In genomic region chr11:105968021-105968697, GRCh38 we compare ENCODE assay signal across 18 cellular contexts. TPM values are rescaled to one million over a fixed set of nuclear protein-coding genes. Genes with fewer than 3 reads are reported as not detected.
DNase-seq lines count a peak whose midpoint lies in the region; ATAC-seq, FAIRE-seq and TF ChIP-seq lines count a peak whose summit lies in the region.
"Had no signal": no experiment of that assay in that cellular context is flagged by ENCODE, and none has a peak within 500 bp of the region (broad histone marks: within the 10 kb centered on the region; RNA-seq: fewer than 3 reads in every experiment).

No MANE protein-coding gene starts in this region.

- ATAC-seq in RWPE2 (ENCODE audit: low read depth) (peak; percentile 96), pancreas (peak; percentile 66 to 90 (median 84)), right lobe of liver (no peak), GM21381 (IDR thresholded peaks at IDR 0.05; ENCODE audit: unreplicated experiment) (no peak)
- ATAC-seq: activated CD8-positive, alpha-beta T cell treated with anti-CD3 and anti-CD28 coated beads, Interleukin-2, amount 10 ng/mL, durations not matched to agents 7 days and 5 days had no signal

- H3K36me3 Mint-ChIP-seq in H9 (ENCODE audit: insufficient read depth in 1 of 3, low read depth in 3 of 3) = no peaks in the 10 kb centered on the region
- no peaks in the 10 kb centered on the region for H3K36me3 Mint-ChIP-seq in immature natural killer cell
- H3K36me3 Mint-ChIP-seq: brain had no signal

- H3K23ac ChIP-seq in H9 (ENCODE audit: insufficient read length, low read depth, low read length) = no peak overlapping the region

- H3K9me3 ChIP-seq in H9 (ENCODE audit: control insufficient read depth, low read depth, low read length) = no peaks in the 10 kb centered on the region
- H3K9me3 ChIP-seq in RWPE2 (ENCODE audit: severe bottlenecking) = no peaks in the 10 kb centered on the region
- no peaks in the 10 kb centered on the region for H3K9me3 ChIP-seq in fibroblast of lung (ENCODE audit: control insufficient read depth, insufficient read depth, low read depth, low read length)
- H3K9me3 ChIP-seq in pancreas = no peaks in the 10 kb centered on the region
- no peaks in the 10 kb centered on the region for H3K9me3 ChIP-seq in right lobe of liver

- no peak overlapping the region for H3K4me3 Mint-ChIP-seq in H9
- no peak overlapping the region for H3K4me3 Mint-ChIP-seq in immature natural killer cell
- H3K4me3 Mint-ChIP-seq: activated CD8-positive, alpha-beta T cell treated with anti-CD3 and anti-CD28 coated beads, Interleukin-2, amount 10 ng/mL, durations not matched to agents 7 days and 5 days; brain had no signal

- no peaks in the 10 kb centered on the region for H3K27me3 Mint-ChIP-seq in H9 (ENCODE audit: low read depth)
- no peaks in the 10 kb centered on the region for H3K27me3 Mint-ChIP-seq in immature natural killer cell (ENCODE audit: low read depth in 3 of 3)
- H3K27me3 Mint-ChIP-seq: brain had no signal

- no peak overlapping the region for H3K14ac ChIP-seq in H9 (ENCODE audit: insufficient read depth, low read length)

- no peaks in the 10 kb centered on the region for H3K79me2 ChIP-seq in H9 (ENCODE audit: insufficient read depth, low read length)
- H3K79me2 ChIP-seq in fibroblast of lung (ENCODE audit: control insufficient read depth, insufficient read depth, low read length) = no peaks in the 10 kb centered on the region

- no peak overlapping the region for H4K91ac ChIP-seq in H9 (ENCODE audit: insufficient read length, low read depth, low read length)

- no peak for DNase-seq in H9
- no peak for DNase-seq in RWPE2 (ENCODE audit: low spot score)
- peak; percentile 65 to 72 for DNase-seq in fibroblast of lung (ENCODE audit: low read depth in 2 of 2)
- no peak for DNase-seq in pancreas
- no peak for DNase-seq in putamen (ENCODE audit: low spot score)
- DNase-seq in immature natural killer cell = no peak
- no peak for DNase-seq in right lobe of liver
- DNase-seq: activated CD8-positive, alpha-beta T cell treated with anti-CD3 and anti-CD28 coated beads, Interleukin-2, amount 10 ng/mL, durations not matched to agents 7 days and 5 days; activated effector memory CD4-positive, alpha-beta T cell treated with Interleukin-2 at 50 U/mL for 16 hours; effector memory CD4-positive, alpha-beta T cell; head of caudate nucleus; stimulated activated CD4-positive, alpha-beta T cell treated with anti-CD3 and anti-CD28 coated beads, Interleukin-2, amount 100 ng/mL, for 48 hours; trophoblast cell had no signal

- H3K4me3 ChIP-seq in RWPE2 (ENCODE audit: severe bottlenecking) = no peak overlapping the region
- H3K4me3 ChIP-seq in fibroblast of lung (replicated peaks in 1 of 4; ENCODE audit: control extremely low read depth in 1 of 4, insufficient read depth in 1 of 4, low read depth in 3 of 4, low read length in 4 of 4) = no peak overlapping the region
- H3K4me3 ChIP-seq in pancreas = no peak overlapping the region
- no peak overlapping the region for H3K4me3 ChIP-seq in right lobe of liver
- H3K4me3 ChIP-seq: SK-N-MC had no signal

- no peak overlapping the region for H2BK120ac ChIP-seq in H9 (ENCODE audit: low read depth, low read length, poor library complexity, severe bottlenecking)

- WGBS in H9 (ENCODE audit: extremely low coverage, insufficient read length, low lambda C conversion rate) = no CpG with 5 or more reads among the region's 3 CpGs
- WGBS in pancreas, 2 donors = 24 to 29% methylated on average over 3 of the region's 3 CpGs
- 62% methylated on average over 3 of the region's 3 CpGs for WGBS in right lobe of liver (ENCODE audit: insufficient coverage, low coverage, low lambda C conversion rate, missing lambda C conversion rate)

- no peak overlapping the region for H2BK5ac ChIP-seq in H9 (ENCODE audit: insufficient read length, low read length)

- intact Hi-C loops in pancreas (cut with DNase I) = no loop called here
- intact Hi-C loops in right lobe of liver (cut with DNase I) = no loop called here

- H2BK15ac ChIP-seq in H9 (ENCODE audit: low read depth, low read length) = no peak overlapping the region

- no peaks in the 10 kb centered on the region for H4K20me1 ChIP-seq in H9 (ENCODE audit: control insufficient read depth, insufficient read depth, insufficient read length)
- H4K20me1 ChIP-seq in fibroblast of lung (ENCODE audit: control insufficient read depth, extremely low read depth, insufficient read depth, low read length) = no peaks in the 10 kb centered on the region

- no peak overlapping the region for H3T11ph ChIP-seq in H9 (ENCODE audit: low read length)

- no peaks in the 10 kb centered on the region for H3K27me3 ChIP-seq in H9 (ENCODE audit: insufficient read depth, low read length)
- no peaks in the 10 kb centered on the region for H3K27me3 ChIP-seq in RWPE2 (ENCODE audit: insufficient read depth, poor library complexity, severe bottlenecking)
- no peaks in the 10 kb centered on the region for H3K27me3 ChIP-seq in fibroblast of lung (ENCODE audit: control insufficient read depth, insufficient read depth, low read length)
- H3K27me3 ChIP-seq in pancreas = no peaks in the 10 kb centered on the region
- no peaks in the 10 kb centered on the region for H3K27me3 ChIP-seq in right lobe of liver

- no peak overlapping the region for H2BK20ac ChIP-seq in H9 (ENCODE audit: low read depth, low read length, poor library complexity, severe bottlenecking)

- H2AFZ ChIP-seq in H9 (ENCODE audit: low read length) (no peak overlapping the region), fibroblast of lung (ENCODE audit: low read length) (no peak overlapping the region)

- no peak overlapping the region for H4K5ac ChIP-seq in H9 (ENCODE audit: insufficient read length, low read depth, low read length)

- no peaks in the 10 kb centered on the region for H3K23me2 ChIP-seq in H9 (ENCODE audit: insufficient read length, low read depth, low read length, poor library complexity, severe bottlenecking)

- H2AK5ac ChIP-seq in H9 (ENCODE audit: insufficient read length, low read length) = no peak overlapping the region

- TF ChIP-seq POLR2A in right lobe of liver (IDR thresholded peaks at IDR 0.05) = no peak

- TF ChIP-seq CTCF in H9 (conservative IDR thresholded peaks at IDR 0.05) = no peak
- no peak for TF ChIP-seq CTCF in RWPE2 (IDR thresholded peaks at IDR 0.05; ENCODE audit: poor library complexity, severe bottlenecking)
- no peak for TF ChIP-seq CTCF in fibroblast of lung (conservative IDR thresholded peaks at IDR 0.05 in 1 of 2, IDR thresholded peaks at IDR 0.05 in 1 of 2; ENCODE audit: low read depth in 1 of 2, low read length in 2 of 2)
- TF ChIP-seq CTCF in pancreas (IDR thresholded peaks at IDR 0.05) = no peak
- no peak for TF ChIP-seq CTCF in right lobe of liver (IDR thresholded peaks at IDR 0.05)

- H3K4me1 Mint-ChIP-seq in H9 = peaks cover 8 to 10% of the 10 kb centered on the region in 2 experiments
- no peaks in the 10 kb centered on the region for H3K4me1 Mint-ChIP-seq in immature natural killer cell

- H3K27ac Mint-ChIP-seq in H9 = peak overlapping the region; percentile 23 to 50 (median 30); a peak in 3 of 7 replicates
- H3K27ac Mint-ChIP-seq in immature natural killer cell = no peak overlapping the region
- H3K27ac Mint-ChIP-seq: activated CD8-positive, alpha-beta T cell treated with anti-CD3 and anti-CD28 coated beads, Interleukin-2, amount 10 ng/mL, durations not matched to agents 7 days and 5 days had no signal

- H3K56ac ChIP-seq in H9 (ENCODE audit: insufficient read length, low read depth, low read length) = no peak overlapping the region

- no peaks in the 10 kb centered on the region for H3K36me3 ChIP-seq in RWPE2 (ENCODE audit: low read depth)
- H3K36me3 ChIP-seq in fibroblast of lung (ENCODE audit: control insufficient read depth, insufficient read depth, low read length) = no peaks in the 10 kb centered on the region
- no peaks in the 10 kb centered on the region for H3K36me3 ChIP-seq in pancreas
- H3K36me3 ChIP-seq in right lobe of liver = no peaks in the 10 kb centered on the region

- H3K4ac ChIP-seq in H9 (ENCODE audit: low read depth, low read length) = no peak overlapping the region

- no peak overlapping the region for H3K27ac ChIP-seq in H9 (ENCODE audit: insufficient read length, low read depth, low read length)
- no peak overlapping the region for H3K27ac ChIP-seq in RWPE2 (ENCODE audit: poor library complexity, severe bottlenecking)
- H3K27ac ChIP-seq in fibroblast of lung (ENCODE audit: insufficient read depth, low read length) = no peak overlapping the region
- H3K27ac ChIP-seq in pancreas = peak overlapping the region in 1 of 4 donors; percentile 19
- H3K27ac ChIP-seq in right lobe of liver = no peak overlapping the region
- H3K27ac ChIP-seq: C4-2B, SK-N-MC had no signal

- no peak for FAIRE-seq in pancreas (lab: Jason Lieb, UNC)
- FAIRE-seq: G401.6 had no signal

- H3K9ac ChIP-seq in H9 (ENCODE audit: extremely low read depth, insufficient read length, low read length) (no peak overlapping the region), fibroblast of lung (ENCODE audit: insufficient read depth, low read length) (no peak overlapping the region)

- H3K4me1 ChIP-seq in H9 (ENCODE audit: insufficient read depth, low read length) = no peaks in the 10 kb centered on the region; the same call in 1 of the 2 replicates
- H3K4me1 ChIP-seq in RWPE2 (ENCODE audit: insufficient read depth, poor library complexity, severe bottlenecking) = no peaks in the 10 kb centered on the region
- no peaks in the 10 kb centered on the region for H3K4me1 ChIP-seq in fibroblast of lung (ENCODE audit: control insufficient read depth, extremely low read depth, insufficient read depth, low read length)
- H3K4me1 ChIP-seq in pancreas = peaks cover 0 to 8% (median 3%) of the 10 kb centered on the region in 3 donors
- H3K4me1 ChIP-seq in right lobe of liver = no peaks in the 10 kb centered on the region

- no peaks in the 10 kb centered on the region for H3K79me1 ChIP-seq in H9 (ENCODE audit: insufficient read depth, low read depth, low read length, poor library complexity, severe bottlenecking)

- H2BK12ac ChIP-seq in H9 (ENCODE audit: insufficient read length, low read depth, low read length) = no peak overlapping the region

- H3K18ac ChIP-seq in H9 (ENCODE audit: insufficient read length, low read depth, low read length) = no peak overlapping the region

- H3K4me2 ChIP-seq in H9 (ENCODE audit: insufficient read depth, insufficient read length, low read length) = no peak overlapping the region
- H3K4me2 ChIP-seq in fibroblast of lung (ENCODE audit: extremely low read depth, insufficient read depth, low read length) = no peak overlapping the region

- H3K9me3 Mint-ChIP-seq in H9 (no peaks in the 10 kb centered on the region), immature natural killer cell (peaks cover 0 to 5% (median 0%) of the 10 kb centered on the region in 6 donors)
- H3K9me3 Mint-ChIP-seq: brain had no signal

- no peak overlapping the region for H4K8ac ChIP-seq in H9 (replicated peaks; ENCODE audit: insufficient read length, low read depth, low read length)

RNA-seq across cellular contexts. Expression of gene MSANTD4, which starts 53.9 kb away (rescaled TPM):
- 17.5 and 18.9 TPM in 2 replicates for total RNA-seq in H9 (2021)
- 49.1 and 57.6 TPM in 2 replicates for total RNA-seq in fibroblast of lung
- 17.4 and 21.3 TPM in 2 replicates for polyA plus RNA-seq in fibroblast of lung
- polyA plus RNA-seq in fibroblast of lung (2012) = 13.6 and 17.6 TPM in 2 replicates
- polyA minus RNA-seq in fibroblast of lung (ENCODE audit: low replicate concordance) = 0.59 and 1.5 TPM in 2 replicates
- 1 to 10 TPM; 4.0 to 8.6 (median 7.5) TPM for total RNA-seq in pancreas
- polyA plus RNA-seq in pancreas = 1 to 10 TPM; 3.8 to 7.6 TPM
- 1 to 10 TPM in 2 of 3 donors, not detected in 1; 2.8 to 5.9 TPM for polyA plus RNA-seq in immature natural killer cell
- total RNA-seq in right lobe of liver = 1 to 10 TPM; 3.2 to 9.6 (median 5.6) TPM

Comparison
In these comparisons a context has a peak if more than half of its experiments do, and no peak if none do; other contexts are left out.
1. DNase-seq: peak in fibroblast of lung (2 of 2); none in H9 (single experiment), RWPE2 (single experiment), pancreas (0 of 6), putamen (single experiment), immature natural killer cell (0 of 3) and right lobe of liver (0 of 3).
2. H3K27ac Mint-ChIP-seq: peak in H9 (3 of 3); none in immature natural killer cell (0 of 6).
3. ATAC-seq: peak in RWPE2 (single experiment) and pancreas (4 of 4); none in right lobe of liver (0 of 4) and GM21381 (single experiment).